8 cellular contexts compared by ENCODE assay signal in genomic region chr2:30230855-30231725, GRCh38. TPM values are rescaled to one million over a fixed set of nuclear protein-coding genes. Genes with fewer than 3 reads are reported as not detected.
DNase-seq lines count a peak whose midpoint lies in the region; ATAC-seq, FAIRE-seq and TF ChIP-seq lines count a peak whose summit lies in the region.

Gene LBH (plus strand): TSS chr2:30231534. CDS start chr2:30231739, 205 bp downstream.

- H3K27me3 Mint-ChIP-seq in T-cell: no peaks in the 10 kb centered on the region

- TF ChIP-seq POLR2A in upper lobe of left lung (IDR thresholded peaks at IDR 0.05): peak; percentile 68 to 98 (median 98)

- FAIRE-seq in D721Med (lab: Jason Lieb, UNC): no peak

- peaks cover 15% of the 10 kb centered on the region for H3K36me3 ChIP-seq in adipocyte (ENCODE audit: control insufficient read depth, insufficient read depth, low read length, severe bottlenecking)
- H3K36me3 ChIP-seq in heart right ventricle: peaks cover 0 to 21% (median 12%) of the 10 kb centered on the region in 9 donors
- H3K36me3 ChIP-seq in upper lobe of left lung: peaks cover 0 to 19% (median 0%) of the 10 kb centered on the region in 4 donors

- peak in 1 of 4 donors; percentile 50 for TF ChIP-seq EP300 in upper lobe of left lung (IDR thresholded peaks at IDR 0.05)

- WGBS in heart right ventricle, 2 donors: 0 to 1% methylated on average over 85 to 95 of the region's 95 CpGs
- 0 to 2% methylated on average over 8 to 48 of the region's 95 CpGs for WGBS in upper lobe of left lung, 2 donors

- H3K4me1 ChIP-seq in adipocyte (ENCODE audit: control insufficient read depth, insufficient read depth, low read length) (peaks cover 21% of the 10 kb centered on the region), heart right ventricle (peaks cover 10 to 54% (median 48%) of the 10 kb centered on the region in 9 donors), upper lobe of left lung (peaks cover 13 to 46% (median 31%) of the 10 kb centered on the region in 4 donors)

- POLR2A ChIA-PET in T-cell (lab: Charles Lee): interaction anchor here (0.5 to 2.9 kb wide), 31 partner anchors 9 to 1984 kb away, joined by 3 to 59 read pairs (median 5); partner anchors contain the start of genes LCLAT1 (in 1 of the 2), SLC30A6 (in 1 of the 2) and YPEL5 (in 1 of the 2)

- H3K9me3 ChIP-seq in adipocyte (ENCODE audit: control insufficient read depth, low read length) (peaks cover 4% of the 10 kb centered on the region), heart right ventricle (no peaks in the 10 kb centered on the region), upper lobe of left lung (no peaks in the 10 kb centered on the region)

- no peaks in the 10 kb centered on the region for H3K9me3 Mint-ChIP-seq in T-cell

- H3K27ac ChIP-seq in heart right ventricle (peak within 1 kb of the TSS; percentile 82 to 99 (median 94)), upper lobe of left lung (peak within 1 kb of the TSS; percentile 87 to 93 (median 90))

- H3K9ac ChIP-seq in adipocyte (ENCODE audit: low read length): peak within 1 kb of the TSS; percentile 92

- TF ChIP-seq CTCF in D721Med (IDR thresholded peaks at IDR 0.05; ENCODE audit: insufficient read depth, missing control alignments) (no peak), heart right ventricle (IDR thresholded peaks at IDR 0.05) (peak in 2 of 9 donors; percentile 6 to 22), upper lobe of left lung (IDR thresholded peaks at IDR 0.05) (peak in 2 of 6 experiments; percentile 5 to 7)

- H3K4me3 ChIP-seq in adipocyte (ENCODE audit: low read length): peak within 1 kb of the TSS; percentile 84
- H3K4me3 ChIP-seq in heart right ventricle: peak within 1 kb of the TSS; percentile 75 to 97 (median 90)
- H3K4me3 ChIP-seq in upper lobe of left lung: peak within 1 kb of the TSS; percentile 59 to 90 (median 77)

- no peaks in the 10 kb centered on the region for H3K27me3 ChIP-seq in adipocyte (replicated peaks; ENCODE audit: control insufficient read depth, insufficient read depth, low read length)
- peaks cover 0 to 45% (median 0%) of the 10 kb centered on the region in 7 donors for H3K27me3 ChIP-seq in heart right ventricle
- no peaks in the 10 kb centered on the region for H3K27me3 ChIP-seq in upper lobe of left lung

- CTCF ChIA-PET in T-cell (lab: Charles Lee): interaction anchor here (0.7 to 4.3 kb wide), 8 partner anchors 8 to 479 kb away, joined by 3 to 25 read pairs (median 4); no protein-coding TSS in a partner anchor

- intact Hi-C loops in heart right ventricle (cut with DNase I) (loop anchor here in 9 of 10 donors (5.0 to 10.0 kb wide), 8 partner anchors 114 to 334 kb away; partner anchors contain the start of gene LCLAT1 (in 2 of the 9)), posterior vena cava (cut with DNase I) (loop anchor here (5.0 to 10.0 kb wide), 2 partner anchors 124 to 191 kb away; no protein-coding TSS in a partner anchor)

- peak within 1 kb of the TSS; percentile 88 to 96 for H3K27ac Mint-ChIP-seq in T-cell

- peak within 1 kb of the TSS; percentile 89 to 98 (median 92) for H3K4me3 Mint-ChIP-seq in T-cell

- ATAC-seq in GM21529 (IDR thresholded peaks at IDR 0.05; ENCODE audit: unreplicated experiment) (peak; percentile 53), T-cell (replicated peaks in 1 of 4) (peak; percentile 58 to 69 (median 63)), heart right ventricle (peak; percentile 82 to 91 (median 90)), upper lobe of left lung (ENCODE audit: low FRiP score in 2 of 2) (peak; percentile 79 to 93)

- peaks cover 48 to 64% (median 63%) of the 10 kb centered on the region in 3 donors for H3K4me1 Mint-ChIP-seq in T-cell

- H3K36me3 Mint-ChIP-seq in T-cell: peaks cover 15% of the 10 kb centered on the region

- DNase-seq in D721Med (ENCODE audit: insufficient read length, low spot score): peak; percentile 74
- peak; percentile 43 to 67 for DNase-seq in Kasumi-1 (lab: John Stamatoyannopoulos, UW)
- peak; percentile 76 to 94 (median 88) for DNase-seq in T-cell
- DNase-seq in adipocyte (ENCODE audit: low read depth): peak; percentile 95
- peak; percentile 90 to 92 for DNase-seq in heart right ventricle
- peak; percentile 95 for DNase-seq in posterior vena cava (ENCODE audit: low spot score)
- DNase-seq in upper lobe of left lung: peak; percentile 81 to 96

RNA-seq across cellular contexts. Expression of gene LBH, which starts in this region (rescaled TPM):
- 100 to 1,000 TPM; 209 to 386 (median 323) TPM for total RNA-seq in T-cell
- total RNA-seq in heart right ventricle: 100 to 1,000 TPM; 110 to 204 (median 156) TPM
- polyA plus RNA-seq in heart right ventricle: 10 to 100 TPM; 35.9 to 84.8 TPM
- total RNA-seq in posterior vena cava: 100 to 1,000 TPM; 104 to 280 TPM
- total RNA-seq in upper lobe of left lung: 100 to 1,000 TPM in 4 of 6 donors, 10 to 100 TPM in 2; 45.6 to 270 (median 154) TPM

Comparison
In these comparisons a context has a peak if more than half of its experiments do, and no peak if none do; other contexts are left out.
1. Peak in every context shown above with its lines: DNase-seq, ATAC-seq, H3K4me3 ChIP-seq and H3K27ac ChIP-seq.